In genomic region chr6:44733868-44734267, GRCh38 we compare ENCODE assay signal across 16 cellular contexts.
A peak's percentile ranks its signal among the peaks of the same experiment; 100 is the strongest.
DNase-seq lines count a peak whose midpoint lies in the region; ATAC-seq and TF ChIP-seq lines count a peak whose summit lies in the region.
"Had no signal": no experiment of that assay in that cellular context is flagged by ENCODE, and none has a peak within 500 bp of the region (broad histone marks: within the 10 kb centered on the region; RNA-seq: fewer than 3 reads in every experiment).

No MANE protein-coding gene starts in this region.

- H3K27ac ChIP-seq in Karpas-422 (ENCODE audit: low read length) (no peak overlapping the region), adrenal gland (no peak overlapping the region), gastrocnemius medialis (no peak overlapping the region)
- H3K27ac ChIP-seq: pancreas, SK-N-MC had no signal

- no peaks in the 10 kb centered on the region for H3K9me2 ChIP-seq in Karpas-422 (replicated peaks; ENCODE audit: insufficient read depth, low read length)

- TF ChIP-seq POLR2A in adrenal gland (IDR thresholded peaks at IDR 0.05) (no peak), gastrocnemius medialis (IDR thresholded peaks at IDR 0.05) (no peak)

- H3K9ac ChIP-seq in Karpas-422 (ENCODE audit: low read length): no peak overlapping the region

- no peak overlapping the region for H3K4me3 ChIP-seq in Karpas-422 (ENCODE audit: low read length)
- H3K4me3 ChIP-seq in adrenal gland: no peak overlapping the region
- no peak overlapping the region for H3K4me3 ChIP-seq in gastrocnemius medialis
- H3K4me3 ChIP-seq in HAP-1: no peak overlapping the region
- H3K4me3 ChIP-seq: pancreas, SK-N-MC had no signal

- H3K4me2 ChIP-seq in Karpas-422 (ENCODE audit: low read depth, low read length, poor library complexity, severe bottlenecking): no peak overlapping the region

- 66 to 75% (median 73%) methylated on average over 4 of the region's 4 CpGs for WGBS in adrenal gland, 4 donors

- no peaks in the 10 kb centered on the region for H3K79me2 ChIP-seq in Karpas-422 (ENCODE audit: low read length)

- H4K20me1 ChIP-seq in Karpas-422 (ENCODE audit: insufficient read depth, low read depth, low read length): no peaks in the 10 kb centered on the region

- intact Hi-C loops in adrenal gland (cut with DNase I) (no loop called here), gastrocnemius medialis (cut with DNase I; ENCODE audit: low total_unique reads) (no loop called here)

- in situ Hi-C loops in gastrocnemius medialis (cut with MboI; ENCODE audit: low sequenced_read_pairs in 4 of 4): no loop called here
- in situ Hi-C loops in HAP-1 (cut with MboI; ENCODE audit: low sequenced_read_pairs): no loop called here

- TF ChIP-seq CTCF in adrenal gland (IDR thresholded peaks at IDR 0.05) (no peak), gastrocnemius medialis (IDR thresholded peaks at IDR 0.05 in 4 of 5, conservative IDR thresholded peaks at IDR 0.05 in 1 of 5) (no peak)

- ATAC-seq in gastrocnemius medialis (peak in 1 of 2 donors; percentile 32), GM19324 (IDR thresholded peaks at IDR 0.05; ENCODE audit: low FRiP score, unreplicated experiment) (no peak)

- H3K27me3 ChIP-seq in Karpas-422 (ENCODE audit: low read length) (no peaks in the 10 kb centered on the region), adrenal gland (no peaks in the 10 kb centered on the region), gastrocnemius medialis (no peaks in the 10 kb centered on the region), HAP-1 (ENCODE audit: low read depth) (no peaks in the 10 kb centered on the region)
- H3K27me3 ChIP-seq: pancreas had no signal

- H3K4me1 ChIP-seq in Karpas-422 (ENCODE audit: low read length) (no peaks in the 10 kb centered on the region), adrenal gland (replicated peaks in 1 of 2) (no peaks in the 10 kb centered on the region), gastrocnemius medialis (peaks cover 0 to 11% of the 10 kb centered on the region in 2 donors), HAP-1 (no peaks in the 10 kb centered on the region)
- H3K4me1 ChIP-seq: pancreas had no signal

- H3K9me3 ChIP-seq in Karpas-422 (ENCODE audit: low read length) (no peaks in the 10 kb centered on the region), adrenal gland (replicated peaks in 1 of 3) (no peaks in the 10 kb centered on the region), gastrocnemius medialis (no peaks in the 10 kb centered on the region), HAP-1 (no peaks in the 10 kb centered on the region)
- H3K9me3 ChIP-seq: pancreas had no signal

- no peak overlapping the region for H2AFZ ChIP-seq in Karpas-422 (ENCODE audit: low read length)

- DNase-seq in Karpas-422 (peak; percentile 36), adrenal gland (peak in 6 of 7 donors; percentile 44 to 70 (median 48)), islet precursor cell (peak; percentile 38), gastrocnemius medialis (peak; percentile 23 to 35), NCI-H2171 (lab: John Stamatoyannopoulos, UW) (no peak), HAP-1 (ENCODE audit: low spot score in 2 of 2) (no peak)
- no peak for DNase-seq in activated effector memory CD4-positive, alpha-beta T cell treated with anti-CD3 and anti-CD28 coated beads, Interleukin-2, amount 50 U/mL, for 16 hours
- DNase-seq: activated CD4-positive, alpha-beta memory T cell treated with anti-CD3 and anti-CD28 coated beads, Interleukin-2, amount 10 ng/mL, durations not matched to agents 7 days and 5 days; Calu3; central memory CD4-positive, alpha-beta T cell; glutamatergic neuron; KG1; NCI-H446 treated with DMSO at 0.1 percent for 48 hours had no signal

- no peaks in the 10 kb centered on the region for H3K36me3 ChIP-seq in Karpas-422 (ENCODE audit: insufficient read depth, low read length)
- no peaks in the 10 kb centered on the region for H3K36me3 ChIP-seq in adrenal gland (replicated peaks in 1 of 2)
- no peaks in the 10 kb centered on the region for H3K36me3 ChIP-seq in gastrocnemius medialis
- no peaks in the 10 kb centered on the region for H3K36me3 ChIP-seq in HAP-1 (replicated peaks)
- H3K36me3 ChIP-seq: pancreas had no signal

Comparison
In these comparisons a context has a peak if more than half of its experiments do, and no peak if none do; other contexts are left out.
1. DNase-seq: peak in Karpas-422 (single experiment), adrenal gland (6 of 7), islet precursor cell (single experiment) and gastrocnemius medialis (2 of 2); none in NCI-H2171 (single experiment), activated effector memory CD4-positive, alpha-beta T cell treated with anti-CD3 and anti-CD28 coated beads, Interleukin-2, amount 50 U/mL, for 16 hours (single experiment) and HAP-1 (0 of 2).